Comparison of ENCODE assay signal across 1 cellular context in genomic region chr1:155892801-155893200, GRCh38.
A peak's percentile ranks its signal among the peaks of the same experiment; 100 is the strongest.
TF ChIP-seq lines count a peak whose summit lies in the region.

No MANE protein-coding gene starts in this region.

TF ChIP-seq in K562, 482 proteins besides CTCF, POLR2A, EP300 and RAD21:
- TF ChIP-seq, protein P1, sequence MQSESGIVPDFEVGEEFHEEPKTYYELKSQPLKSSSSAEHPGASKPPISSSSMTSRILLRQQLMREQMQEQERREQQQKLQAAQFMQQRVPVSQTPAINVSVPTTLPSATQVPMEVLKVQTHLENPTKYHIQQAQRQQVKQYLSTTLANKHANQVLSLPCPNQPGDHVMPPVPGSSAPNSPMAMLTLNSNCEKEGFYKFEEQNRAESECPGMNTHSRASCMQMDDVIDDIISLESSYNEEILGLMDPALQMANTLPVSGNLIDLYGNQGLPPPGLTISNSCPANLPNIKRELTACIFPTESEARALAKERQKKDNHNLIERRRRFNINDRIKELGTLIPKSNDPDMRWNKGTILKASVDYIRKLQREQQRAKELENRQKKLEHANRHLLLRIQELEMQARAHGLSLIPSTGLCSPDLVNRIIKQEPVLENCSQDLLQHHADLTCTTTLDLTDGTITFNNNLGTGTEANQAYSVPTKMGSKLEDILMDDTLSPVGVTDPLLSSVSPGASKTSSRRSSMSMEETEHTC (IDR thresholded peaks at IDR 0.05): no peak
- TF ChIP-seq, protein P2, sequence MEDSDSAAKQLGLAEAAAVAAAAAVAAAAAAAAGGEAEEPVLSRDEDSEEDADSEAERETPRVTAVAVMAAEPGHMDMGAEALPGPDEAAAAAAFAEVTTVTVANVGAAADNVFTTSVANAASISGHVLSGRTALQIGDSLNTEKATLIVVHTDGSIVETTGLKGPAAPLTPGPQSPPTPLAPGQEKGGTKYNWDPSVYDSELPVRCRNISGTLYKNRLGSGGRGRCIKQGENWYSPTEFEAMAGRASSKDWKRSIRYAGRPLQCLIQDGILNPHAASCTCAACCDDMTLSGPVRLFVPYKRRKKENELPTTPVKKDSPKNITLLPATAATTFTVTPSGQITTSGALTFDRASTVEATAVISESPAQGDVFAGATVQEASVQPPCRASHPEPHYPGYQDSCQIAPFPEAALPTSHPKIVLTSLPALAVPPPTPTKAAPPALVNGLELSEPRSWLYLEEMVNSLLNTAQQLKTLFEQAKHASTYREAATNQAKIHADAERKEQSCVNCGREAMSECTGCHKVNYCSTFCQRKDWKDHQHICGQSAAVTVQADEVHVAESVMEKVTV (CRISPR knock-in tag; IDR thresholded peaks at IDR 0.05): no peak
- 0 out of 2 replicates have a peak, but pooled peaks have one; percentile 22 for TF ChIP-seq FOSL1 (tag; conservative IDR thresholded peaks at IDR 0.05)
